Comparison of ENCODE assay signal across 10 cellular contexts in the genomic region with DNA sequence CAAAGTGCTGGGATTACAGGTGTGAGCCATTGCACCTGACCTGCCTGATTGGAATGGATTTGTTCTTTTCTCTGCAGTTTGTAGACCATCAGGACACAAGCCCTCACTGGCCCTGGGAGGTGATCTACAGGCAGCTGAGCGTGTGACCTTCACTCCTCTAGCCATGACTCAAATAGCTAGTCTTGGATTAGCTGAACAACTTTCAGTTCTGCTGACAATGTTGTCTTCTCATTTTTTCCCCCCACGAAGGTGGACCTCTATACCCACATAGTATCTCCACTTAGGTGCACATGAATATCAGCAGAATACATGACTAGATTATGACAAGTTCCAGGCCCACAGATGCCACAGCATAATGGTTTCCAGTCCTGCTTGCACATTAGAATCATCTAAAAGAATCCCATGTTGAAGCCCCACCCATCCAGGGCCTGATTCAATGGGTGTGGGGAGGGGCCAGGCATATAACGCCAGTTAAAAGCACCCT. TPM values are rescaled to one million over a fixed set of nuclear protein-coding genes. Genes with fewer than 3 reads are reported as not detected.
A peak's percentile ranks its signal among the peaks of the same experiment; 100 is the strongest.
DNase-seq lines count a peak whose midpoint lies in the region; ATAC-seq, FAIRE-seq and TF ChIP-seq lines count a peak whose summit lies in the region.
"Had no signal": no experiment of that assay in that cellular context is flagged by ENCODE, and none has a peak within 500 bp of the region (broad histone marks: within the 10 kb centered on the region; RNA-seq: fewer than 3 reads in every experiment).

No MANE protein-coding gene starts in this region.

- H3K4me1 ChIP-seq in kidney (ENCODE audit: control insufficient read depth in 1 of 2, insufficient read depth in 1 of 2, low read depth in 1 of 2, low read length in 2 of 2): peaks cover 0 to 2% of the 10 kb centered on the region in 2 donors

- intact Hi-C loops in kidney (cut with DNase I) (no loop called here), left cardiac atrium (cut with DNase I) (no loop called here), dorsolateral prefrontal cortex (cut with DNase I) (no loop called here)

- no peak overlapping the region for H3K9ac ChIP-seq in kidney (ENCODE audit: low read length in 2 of 2)

- H3K4me3 Mint-ChIP-seq in activated naive CD4-positive, alpha-beta T cell treated with anti-CD3 and anti-CD28 coated beads, Interleukin-2, amount 50 U/mL, for 24 hours: no peak overlapping the region
- peak overlapping the region; percentile 62 to 66 for H3K4me3 Mint-ChIP-seq in stimulated activated naive CD8-positive, alpha-beta T cell treated with anti-CD3 and anti-CD28 coated beads, Interleukin-15, amount 100 ng/mL, for 72 hours

- peaks cover 8% of the 10 kb centered on the region for H3K36me3 Mint-ChIP-seq in activated naive CD4-positive, alpha-beta T cell treated with anti-CD3 and anti-CD28 coated beads, Interleukin-2, amount 50 U/mL, for 24 hours

- peaks cover 0 to 34% (median 7%) of the 10 kb centered on the region in 45 donors for H3K27me3 ChIP-seq in dorsolateral prefrontal cortex

- no peak for TF ChIP-seq CTCF in kidney (IDR thresholded peaks at IDR 0.05; ENCODE audit: borderline replicate concordance, extremely low read depth, insufficient read depth)
- no peak for TF ChIP-seq CTCF in dorsolateral prefrontal cortex (IDR thresholded peaks at IDR 0.05 in 54 of 56, conservative IDR thresholded peaks at IDR 0.05 in 2 of 56; ENCODE audit: low read depth in 1 of 56, partially characterized antibody in 56 of 56)

- no peaks in the 10 kb centered on the region for H3K36me3 ChIP-seq in kidney (ENCODE audit: control insufficient read depth in 1 of 2, insufficient read depth in 2 of 2, low read length in 2 of 2)

- no peaks in the 10 kb centered on the region for H3K9me3 ChIP-seq in kidney (ENCODE audit: control insufficient read depth in 1 of 2, low read length in 2 of 2)

- H3K27me3 Mint-ChIP-seq in activated naive CD4-positive, alpha-beta T cell treated with anti-CD3 and anti-CD28 coated beads, Interleukin-2, amount 50 U/mL, for 24 hours: no peaks in the 10 kb centered on the region
- H3K27me3 Mint-ChIP-seq in stimulated activated naive CD8-positive, alpha-beta T cell treated with anti-CD3 and anti-CD28 coated beads, Interleukin-15, amount 100 ng/mL, for 72 hours: no peaks in the 10 kb centered on the region

- ATAC-seq in HG03139 (IDR thresholded peaks at IDR 0.05; ENCODE audit: unreplicated experiment) (peak; percentile 75), left cardiac atrium (no peak)
- ATAC-seq in stimulated activated naive CD8-positive, alpha-beta T cell treated with anti-CD3 and anti-CD28 coated beads, Interleukin-15, amount 100 ng/mL, for 72 hours: peak; percentile 98

- FAIRE-seq in kidney (lab: Jason Lieb, UNC): no peak
- FAIRE-seq: colon had no signal

- peak overlapping the region; percentile 31 for H3K27ac Mint-ChIP-seq in activated naive CD4-positive, alpha-beta T cell treated with anti-CD3 and anti-CD28 coated beads, Interleukin-2, amount 50 U/mL, for 24 hours
- H3K27ac Mint-ChIP-seq in stimulated activated naive CD8-positive, alpha-beta T cell treated with anti-CD3 and anti-CD28 coated beads, Interleukin-15, amount 100 ng/mL, for 72 hours: peak overlapping the region; percentile 21 to 75

- peak; percentile 60 for DNase-seq in stimulated activated naive CD4-positive, alpha-beta T cell treated with Interleukin-2 at 50 U/mL for 16 hours (lab: John Stamatoyannopoulos, UW)
- DNase-seq in stimulated activated naive CD4-positive, alpha-beta T cell (lab: John Stamatoyannopoulos, UW): no peak
- peak; percentile 65 to 84 for DNase-seq in stimulated activated naive CD8-positive, alpha-beta T cell treated with anti-CD3 and anti-CD28 coated beads, Interleukin-15, amount 100 ng/mL, for 72 hours
- no peak for DNase-seq in kidney
- no peak for DNase-seq in left cardiac atrium
- DNase-seq in dorsolateral prefrontal cortex: no peak

- no peak overlapping the region for H3K27ac ChIP-seq in kidney (ENCODE audit: low read depth in 2 of 2, low read length in 2 of 2)
- no peak overlapping the region for H3K27ac ChIP-seq in dorsolateral prefrontal cortex
- H3K27ac ChIP-seq: C4-2B had no signal

- H3K4me1 Mint-ChIP-seq in activated naive CD4-positive, alpha-beta T cell treated with anti-CD3 and anti-CD28 coated beads, Interleukin-2, amount 50 U/mL, for 24 hours: peaks cover 87% of the 10 kb centered on the region
- H3K4me1 Mint-ChIP-seq in stimulated activated naive CD8-positive, alpha-beta T cell treated with anti-CD3 and anti-CD28 coated beads, Interleukin-15, amount 100 ng/mL, for 72 hours: peaks cover 93% of the 10 kb centered on the region

- no peak overlapping the region for H3K4me3 ChIP-seq in kidney (ENCODE audit: low read length in 2 of 2)
- H3K4me3 ChIP-seq in dorsolateral prefrontal cortex: no peak overlapping the region

- no peaks in the 10 kb centered on the region for H3K9me3 Mint-ChIP-seq in activated naive CD4-positive, alpha-beta T cell treated with anti-CD3 and anti-CD28 coated beads, Interleukin-2, amount 50 U/mL, for 24 hours
- H3K9me3 Mint-ChIP-seq in stimulated activated naive CD8-positive, alpha-beta T cell treated with anti-CD3 and anti-CD28 coated beads, Interleukin-15, amount 100 ng/mL, for 72 hours: no peaks in the 10 kb centered on the region

RNA-seq across cellular contexts. Expression of a gene that starts 36.8 kb away (rescaled TPM):
- total RNA-seq in kidney: 5.3 TPM
- 4.8 TPM for polyA plus RNA-seq in kidney (ENCODE audit: insufficient read depth, low read depth, low replicate concordance)
- 1 to 10 TPM in 1 of 2 donors, under 1 TPM in 1; 0.82 to 1.3 TPM for total RNA-seq in left cardiac atrium
- total RNA-seq in dorsolateral prefrontal cortex: 10 to 100 TPM in 1 of 120 experiments, 1 to 10 TPM in 110, under 1 TPM in 9; 0.41 to 18.5 (median 1.9) TPM

Comparison
In these comparisons a context has a peak if more than half of its experiments do, and no peak if none do; other contexts are left out.
1. DNase-seq: peak in stimulated activated naive CD4-positive, alpha-beta T cell treated with Interleukin-2 at 50 U/mL for 16 hours (single experiment) and stimulated activated naive CD8-positive, alpha-beta T cell treated with anti-CD3 and anti-CD28 coated beads, Interleukin-15, amount 100 ng/mL, for 72 hours (2 of 2); none in stimulated activated naive CD4-positive, alpha-beta T cell (0 of 6), kidney (single experiment), left cardiac atrium (single experiment) and dorsolateral prefrontal cortex (0 of 10).
2. ATAC-seq: peak in HG03139 (single experiment) and stimulated activated naive CD8-positive, alpha-beta T cell treated with anti-CD3 and anti-CD28 coated beads, Interleukin-15, amount 100 ng/mL, for 72 hours (single experiment); none in left cardiac atrium (0 of 2).